15 cellular contexts compared by ENCODE assay signal in genomic region chr9:128232811-128233428, GRCh38.
"Had no signal": no experiment of that assay in that cellular context is flagged by ENCODE, and none has a peak within 500 bp of the region (broad histone marks: within the 10 kb centered on the region; RNA-seq: fewer than 3 reads in every experiment).

No MANE protein-coding gene starts in this region.

- H3K27me3 ChIP-seq: brain microvascular endothelial cell, gastrocnemius medialis, heart left ventricle, right lobe of liver, stomach had no signal

- H3K36me3 Mint-ChIP-seq: activated naive CD8-positive, alpha-beta T cell treated with anti-CD3 and anti-CD28 coated beads, Interleukin-2, amount 10 ng/mL, durations not matched to agents 7 days and 5 days; naive B cell; T-cell had no signal

- H3K27ac ChIP-seq: brain microvascular endothelial cell, right lobe of liver, spleen, stomach had no signal

- H3K4me1 Mint-ChIP-seq: activated naive CD8-positive, alpha-beta T cell treated with anti-CD3 and anti-CD28 coated beads, Interleukin-2, amount 10 ng/mL, durations not matched to agents 7 days and 5 days; T-cell had no signal

- H3K36me3 ChIP-seq: brain microvascular endothelial cell, gastrocnemius medialis, heart left ventricle, right lobe of liver, spleen, stomach had no signal

- H3K9me3 Mint-ChIP-seq: activated naive CD8-positive, alpha-beta T cell treated with anti-CD3 and anti-CD28 coated beads, Interleukin-2, amount 10 ng/mL, durations not matched to agents 7 days and 5 days; activated T-helper 1 cell treated with anti-CD3 and anti-CD28 coated beads, Interleukin-12 subunit alpha, Interleukin-12 subunit beta, Interleukin-2, Interleukin-4 antibody, amounts not matched to agents 30 ng/mL and 10 ng/mL and 1 ng/mL, durations not matched to agents 14 hours and 24 hours and 36 hours; dendritic cell treated with granulocyte-macrophage colony-stimulating factor and Interleukin-4, amounts not matched to agents 40 ng/mL and 50 ng/mL, for 4 days; effector memory CD8-positive, alpha-beta T cell; naive B cell; T-cell had no signal

- H3K27me3 Mint-ChIP-seq: activated naive CD8-positive, alpha-beta T cell treated with anti-CD3 and anti-CD28 coated beads, Interleukin-2, amount 10 ng/mL, durations not matched to agents 7 days and 5 days; dendritic cell treated with granulocyte-macrophage colony-stimulating factor and Interleukin-4, amounts not matched to agents 40 ng/mL and 50 ng/mL, for 4 days had no signal

- H3K9me3 ChIP-seq: gastrocnemius medialis, heart left ventricle, right lobe of liver, spleen, stomach had no signal

- ATAC-seq: effector memory CD8-positive, alpha-beta T cell; T-cell had no signal

- DNase-seq: activated CD4-positive, CD25-positive, alpha-beta regulatory T cell treated with anti-CD3 and anti-CD28 coated beads, Interleukin-2, amount 50 U/mL, for 72 hours; activated naive CD8-positive, alpha-beta T cell treated with anti-CD3 and anti-CD28 coated beads, Interleukin-2, amount 10 ng/mL, durations not matched to agents 7 days and 5 days; brain microvascular endothelial cell; effector memory CD8-positive, alpha-beta T cell; gastrocnemius medialis; heart left ventricle; mammary epithelial cell; naive B cell; right lobe of liver; spleen; stomach; T-cell; T-helper 9 cell had no signal

- H3K27ac Mint-ChIP-seq: activated naive CD8-positive, alpha-beta T cell treated with anti-CD3 and anti-CD28 coated beads, Interleukin-2, amount 10 ng/mL, durations not matched to agents 7 days and 5 days; activated T-helper 1 cell treated with anti-CD3 and anti-CD28 coated beads, Interleukin-12 subunit alpha, Interleukin-12 subunit beta, Interleukin-2, Interleukin-4 antibody, amounts not matched to agents 30 ng/mL and 10 ng/mL and 1 ng/mL, durations not matched to agents 14 hours and 24 hours and 36 hours; dendritic cell treated with granulocyte-macrophage colony-stimulating factor and Interleukin-4, amounts not matched to agents 40 ng/mL and 50 ng/mL, for 4 days; effector memory CD8-positive, alpha-beta T cell; T-cell had no signal

- H3K4me3 ChIP-seq: gastrocnemius medialis, heart left ventricle, right lobe of liver, spleen, stomach had no signal

- H3K4me3 Mint-ChIP-seq: activated naive CD8-positive, alpha-beta T cell treated with anti-CD3 and anti-CD28 coated beads, Interleukin-2, amount 10 ng/mL, durations not matched to agents 7 days and 5 days; activated T-helper 1 cell treated with anti-CD3 and anti-CD28 coated beads, Interleukin-12 subunit alpha, Interleukin-12 subunit beta, Interleukin-2, Interleukin-4 antibody, amounts not matched to agents 30 ng/mL and 10 ng/mL and 1 ng/mL, durations not matched to agents 14 hours and 24 hours and 36 hours; dendritic cell treated with granulocyte-macrophage colony-stimulating factor and Interleukin-4, amounts not matched to agents 40 ng/mL and 50 ng/mL, for 4 days; effector memory CD8-positive, alpha-beta T cell; naive B cell; T-cell had no signal

- H3K4me1 ChIP-seq: gastrocnemius medialis, heart left ventricle, right lobe of liver, spleen, stomach had no signal
